Comparison of ENCODE assay signal across 11 cellular contexts in genomic region chr22:29310065-29310862, GRCh38. TPM values are rescaled to one million over a fixed set of nuclear protein-coding genes. Genes with fewer than 3 reads are reported as not detected.
DNase-seq lines count a peak whose midpoint lies in the region; ATAC-seq, FAIRE-seq and TF ChIP-seq lines count a peak whose summit lies in the region.
"Had no signal": no experiment of that assay in that cellular context is flagged by ENCODE, and none has a peak within 500 bp of the region (broad histone marks: within the 10 kb centered on the region; RNA-seq: fewer than 3 reads in every experiment).

No MANE protein-coding gene starts in this region.

- no peak overlapping the region for H3K4me3 ChIP-seq in A549
- peak overlapping the region in 3 of 4 donors; percentile 23 to 69 (median 53) for H3K4me3 ChIP-seq in esophagus squamous epithelium
- H3K4me3 ChIP-seq in pancreas: no peak overlapping the region

- peak overlapping the region; percentile 46 to 81; a peak in 4 of 6 replicates for H3K27ac ChIP-seq in A549
- peak overlapping the region; percentile 88 to 96 (median 90) for H3K27ac ChIP-seq in esophagus squamous epithelium
- peak overlapping the region in 1 of 4 donors; percentile 54 for H3K27ac ChIP-seq in pancreas

- POLR2A ChIA-PET in A549 (lab: Yijun Ruan, JAX): no interaction called here

- WGBS in A549 (ENCODE audit: missing lambda C conversion rate): 62% methylated on average over 16 of the region's 28 CpGs
- 38 to 58% methylated on average over 6 to 8 of the region's 28 CpGs for WGBS in esophagus squamous epithelium, 2 donors
- WGBS in pancreas, 2 donors: 66 to 68% methylated on average over 23 to 28 of the region's 28 CpGs

- DNase-seq in A549 (ENCODE audit: low read depth in 1 of 2, low spot score in 1 of 2) (no peak), esophagus squamous epithelium (lab: John Stamatoyannopoulos, UW) (no peak), pancreas (peak in 3 of 6 donors; percentile 48 to 72 (median 52)), NCI-H69 (lab: John Stamatoyannopoulos, UW) (no peak)
- no peak for DNase-seq in activated naive CD4-positive, alpha-beta T cell treated with anti-CD3 and anti-CD28 coated beads, Interleukin-2, amount 50 U/mL, for 16 hours
- DNase-seq in effector CD8-positive, alpha-beta T cell (lab: John Stamatoyannopoulos, UW): no peak
- DNase-seq: NCI-H187 treated with DMSO at 0.1 percent for 48 hours had no signal

- no peak for TF ChIP-seq POLR2A in A549 (IDR thresholded peaks at IDR 0.05; ENCODE audit: low read length)
- TF ChIP-seq POLR2A in esophagus squamous epithelium (IDR thresholded peaks at IDR 0.05): no peak

- H3K36me3 ChIP-seq in esophagus squamous epithelium (peaks cover 0 to 9% (median 0%) of the 10 kb centered on the region in 3 donors), pancreas (no peaks in the 10 kb centered on the region)

- H3K4me1 ChIP-seq in A549 (peaks cover 50% of the 10 kb centered on the region), esophagus squamous epithelium (peaks cover 67 to 99% (median 76%) of the 10 kb centered on the region in 3 donors), pancreas (peaks cover 0 to 42% (median 20%) of the 10 kb centered on the region in 3 donors)

- H3K4me2 ChIP-seq in A549: peak overlapping the region; percentile 82

- ATAC-seq in A549 (peak in 1 of 2 experiments; percentile 0; a peak in 2 of 6 replicates), pancreas (peak; percentile 0 to 3 (median 2)), HG03520 (IDR thresholded peaks at IDR 0.05; ENCODE audit: unreplicated experiment) (no peak)

- H3K27me3 ChIP-seq in esophagus squamous epithelium (peaks cover 4 to 28% (median 7%) of the 10 kb centered on the region in 4 donors), pancreas (peaks cover 0 to 6% (median 1%) of the 10 kb centered on the region in 4 donors)

- FAIRE-seq in A549 (lab: Jason Lieb, UNC) (no peak), pancreas (lab: Jason Lieb, UNC) (no peak)

- no peaks in the 10 kb centered on the region for H3K9me3 ChIP-seq in A549
- no peaks in the 10 kb centered on the region for H3K9me3 ChIP-seq in esophagus squamous epithelium
- no peaks in the 10 kb centered on the region for H3K9me3 ChIP-seq in pancreas

- CTCF ChIA-PET in A549 (lab: Yijun Ruan, JAX): interaction anchor here (2.8 to 2.9 kb wide), 2 partner anchors 10 to 49 kb away, joined by 11 to 13 read pairs; no protein-coding TSS in a partner anchor

- TF ChIP-seq EP300 in A549 (IDR thresholded peaks at IDR 0.05) (no peak), Ishikawa (IDR thresholded peaks at IDR 0.05; ENCODE audit: borderline replicate concordance) (no peak)

- intact Hi-C loops in esophagus squamous epithelium (cut with DNase I) (no loop called here), pancreas (cut with DNase I) (no loop called here)

- no peak for TF ChIP-seq CTCF in A549 (IDR thresholded peaks at IDR 0.05)
- no peak for TF ChIP-seq CTCF in esophagus squamous epithelium (IDR thresholded peaks at IDR 0.05)
- no peak for TF ChIP-seq CTCF in pancreas (IDR thresholded peaks at IDR 0.05)

- TF ChIP-seq RAD21 in A549 (conservative IDR thresholded peaks at IDR 0.05 in 1 of 2, IDR thresholded peaks at IDR 0.05 in 1 of 2): no peak
- no peak for TF ChIP-seq RAD21 in Ishikawa (IDR thresholded peaks at IDR 0.05; ENCODE audit: low read depth)

TF ChIP-seq in A549, 52 proteins besides CTCF, POLR2A, EP300 and RAD21 (continues in another document):
- TF ChIP-seq CHD4 (IDR thresholded peaks at IDR 0.05; ENCODE audit: borderline replicate concordance) (no peak), HOXB5 (CRISPR knock-in tag; IDR thresholded peaks at IDR 0.05) (no peak), HMGXB4 (CRISPR knock-in tag; IDR thresholded peaks at IDR 0.05; ENCODE audit: borderline replicate concordance) (no peak), HEYL (CRISPR knock-in tag; IDR thresholded peaks at IDR 0.05) (no peak)

TF ChIP-seq in Ishikawa, 13 proteins besides CTCF, POLR2A, EP300 and RAD21:
- TF ChIP-seq YY1 (IDR thresholded peaks at IDR 0.05; ENCODE audit: low read depth) (no peak), REST (IDR thresholded peaks at IDR 0.05; ENCODE audit: low read depth) (no peak), TAF1 (IDR thresholded peaks at IDR 0.05; ENCODE audit: low read depth) (no peak), FOXM1 (IDR thresholded peaks at IDR 0.05; ENCODE audit: borderline replicate concordance, low read depth) (no peak), NFIC (IDR thresholded peaks at IDR 0.05) (no peak), TCF12 (IDR thresholded peaks at IDR 0.05; ENCODE audit: low read depth) (no peak), ZBTB7A (IDR thresholded peaks at IDR 0.05; ENCODE audit: low read depth) (no peak), USF1 (IDR thresholded peaks at IDR 0.05) (peak; percentile 52)

RNA-seq across cellular contexts. Expression of gene GAS2L1, which starts 3.8 kb away (rescaled TPM):
- polyA plus RNA-seq in A549 (2011; rRNA removed) (6.5 and 7.6 TPM in 2 replicates), A549 (2017; fragmentation: RNase III; extraction: RNeasy Plus Mini Kit Qiagen cat#74134 plus additional on column Dnase treatment) (14.8 to 17.2 TPM (median 16.5 TPM) in 3 replicates), pancreas (10 to 100 TPM; 11.7 to 13.6 TPM)
- polyA plus RNA-seq in A549 (2012; cell fraction: cytosol; rRNA removed): 31.1 and 43.7 TPM in 2 replicates
- polyA plus RNA-seq in A549 (2012; cell fraction: nucleus; rRNA removed): 43.5 and 68.2 TPM in 2 replicates
- 6.1 and 7.3 TPM in 2 replicates for polyA minus RNA-seq in A549 (2011; rRNA and poly(A)+ RNA removed)
- total RNA-seq in esophagus squamous epithelium (10 to 100 TPM; 26.9 to 52.1 (median 36.9) TPM), pancreas (10 to 100 TPM in 1 of 6 donors, 1 to 10 TPM in 5; 5.2 to 10.7 (median 7.8) TPM)

RNA-seq across cellular contexts. Expression of gene RASL10A, which starts 5.2 kb away (rescaled TPM):
- polyA plus RNA-seq in A549 (2011; rRNA removed) (0.08 and 0.28 TPM in 2 replicates), A549 (2017; fragmentation: RNase III; extraction: RNeasy Plus Mini Kit Qiagen cat#74134 plus additional on column Dnase treatment) (0.22 to 0.36 TPM (median 0.25 TPM) in 3 replicates), pancreas (1 to 10 TPM; 3.7 to 4.4 TPM)
- 0.38 and 0.41 TPM in 2 replicates for polyA plus RNA-seq in A549 (2012; cell fraction: cytosol; rRNA removed)
- 2.3 and 3.1 TPM in 2 replicates for polyA plus RNA-seq in A549 (2012; cell fraction: nucleus; rRNA removed)
- not detected in 2 replicates for polyA minus RNA-seq in A549 (2011; rRNA and poly(A)+ RNA removed)
- total RNA-seq in esophagus squamous epithelium (1 to 10 TPM in 1 of 4 donors, under 1 TPM in 2, not detected in 1; 0.38 to 3.5 (median 0.75) TPM), pancreas (under 1 TPM; 0.24 to 0.61 (median 0.50) TPM)
- total RNA-seq: cerebellum, SK-MEL-5 had no signal

RNA-seq across cellular contexts. Expression of gene EWSR1, which starts 42.2 kb away (rescaled TPM):
- polyA plus RNA-seq in A549 (2011; rRNA removed) (146 and 202 TPM in 2 replicates), A549 (2017; fragmentation: RNase III; extraction: RNeasy Plus Mini Kit Qiagen cat#74134 plus additional on column Dnase treatment) (266 to 281 TPM (median 272 TPM) in 3 replicates), pancreas (100 to 1,000 TPM; 136 to 257 TPM)
- polyA plus RNA-seq in A549 (2012; cell fraction: cytosol; rRNA removed): 174 and 243 TPM in 2 replicates
- polyA plus RNA-seq in A549 (2012; cell fraction: nucleus; rRNA removed): 430 and 508 TPM in 2 replicates
- polyA minus RNA-seq in A549 (2011; rRNA and poly(A)+ RNA removed): 233 and 303 TPM in 2 replicates
- total RNA-seq in esophagus squamous epithelium (100 to 1,000 TPM; 124 to 217 (median 174) TPM), pancreas (100 to 1,000 TPM in 3 of 6 donors, 10 to 100 TPM in 3; 49.2 to 104 (median 87.5) TPM)

RNA-seq across cellular contexts. Expression of gene RHBDD3, which starts 42.5 kb away (rescaled TPM):
- polyA plus RNA-seq in A549 (2011; rRNA removed): 10.2 and 14.2 TPM in 2 replicates
- 25.9 and 36.5 TPM in 2 replicates for polyA plus RNA-seq in A549 (2012; cell fraction: cytosol; rRNA removed)
- 65.7 and 89.0 TPM in 2 replicates for polyA plus RNA-seq in A549 (2012; cell fraction: nucleus; rRNA removed)
- polyA plus RNA-seq in A549 (2017; fragmentation: RNase III; extraction: RNeasy Plus Mini Kit Qiagen cat#74134 plus additional on column Dnase treatment): 20.0 to 23.2 TPM (median 20.8 TPM) in 3 replicates
- polyA minus RNA-seq in A549 (2011; rRNA and poly(A)+ RNA removed): 5.3 and 5.7 TPM in 2 replicates
- total RNA-seq in esophagus squamous epithelium: 10 to 100 TPM; 14.3 to 28.2 (median 20.1) TPM
- 10 to 100 TPM in 2 of 6 donors, 1 to 10 TPM in 4; 5.4 to 13.2 (median 9.0) TPM for total RNA-seq in pancreas
- polyA plus RNA-seq in pancreas: 10 to 100 TPM; 36.2 to 38.2 TPM

Comparison
In these comparisons a context has a peak if more than half of its experiments do, and no peak if none do; other contexts are left out.
1. H3K4me3 ChIP-seq: peak in esophagus squamous epithelium (3 of 4); none in A549 (single experiment) and pancreas (0 of 4).